8 cellular contexts compared by ENCODE assay signal in the genomic region with DNA sequence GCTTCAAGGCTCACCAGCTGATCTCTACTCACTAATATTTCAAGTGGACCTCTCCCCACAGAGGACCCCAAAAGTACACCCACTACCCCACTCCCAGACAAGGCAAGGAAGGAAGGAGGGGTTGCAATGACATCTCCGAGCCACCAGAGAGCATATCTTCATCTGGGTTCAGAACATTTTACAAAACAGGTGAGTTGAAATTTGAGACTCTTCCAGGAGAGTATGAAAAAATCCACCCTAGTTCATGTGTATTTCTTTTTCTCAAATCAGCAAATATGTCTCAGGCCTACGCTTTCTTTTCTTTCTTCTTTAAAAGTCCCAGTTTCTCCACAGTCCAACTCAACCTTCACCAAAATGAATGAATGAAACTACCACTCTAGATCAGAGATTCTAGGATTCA.
DNase-seq lines count a peak whose midpoint lies in the region; ATAC-seq, FAIRE-seq and TF ChIP-seq lines count a peak whose summit lies in the region.

No MANE protein-coding gene starts in this region.

- H3K27ac ChIP-seq in astrocyte (ENCODE audit: low read depth, low read length) (no peak overlapping the region), liver (ENCODE audit: low read depth in 1 of 2, low read length in 2 of 2) (peak overlapping the region; percentile 42 to 63)

- H3K4me2 ChIP-seq in astrocyte (ENCODE audit: low read length), result no peak overlapping the region

- peaks cover 5% of the 10 kb centered on the region for H3K4me1 ChIP-seq in astrocyte (ENCODE audit: insufficient read depth, low read length)
- H3K4me1 ChIP-seq in liver (ENCODE audit: control insufficient read depth in 4 of 4, insufficient read depth in 4 of 4, low read length in 3 of 4), result peaks cover 11 to 58% (median 46%) of the 10 kb centered on the region in 4 donors

- H3K36me3 ChIP-seq in astrocyte (ENCODE audit: insufficient read depth, low read length) (no peaks in the 10 kb centered on the region), liver (ENCODE audit: control insufficient read depth in 4 of 4, insufficient read depth in 3 of 4, low read depth in 1 of 4, low read length in 3 of 4) (no peaks in the 10 kb centered on the region)

- H4K20me1 ChIP-seq in astrocyte (ENCODE audit: insufficient read depth, low read length), result peaks cover 5% of the 10 kb centered on the region

- 43% methylated on average over 2 of the region's 2 CpGs for WGBS in liver

- TF ChIP-seq CTCF in AG09309 (IDR thresholded peaks at IDR 0.05; ENCODE audit: control insufficient read depth, insufficient read depth, low read depth, low read length, missing control alignments) (peak; percentile 54), astrocyte (IDR thresholded peaks at IDR 0.05; ENCODE audit: insufficient read depth, low read depth, low read length) (peak; percentile 43), liver (IDR thresholded peaks at IDR 0.05; ENCODE audit: low read depth, low read length, missing input control) (peak; percentile 71)

- FAIRE-seq in H54 (lab: Jason Lieb, UNC) (peak; percentile 84), astrocyte (lab: Jason Lieb, UNC) (no peak)

- H3K9me3 ChIP-seq in astrocyte (ENCODE audit: insufficient read depth, low read depth, low read length) (no peaks in the 10 kb centered on the region), liver (ENCODE audit: control insufficient read depth in 4 of 4, low read length in 3 of 4) (no peaks in the 10 kb centered on the region)

- H3K36me3 Mint-ChIP-seq in astrocyte (ENCODE audit: low read depth, unreplicated experiment), result no peaks in the 10 kb centered on the region

- TF ChIP-seq RAD21 in liver (IDR thresholded peaks at IDR 0.05), result peak; percentile 78 to 85

- H3K9ac ChIP-seq in astrocyte (ENCODE audit: low read length) (no peak overlapping the region), liver (ENCODE audit: low read depth in 1 of 2, low read length in 2 of 2) (no peak overlapping the region)

- TF ChIP-seq POLR2A in H54 (IDR thresholded peaks at IDR 0.05; ENCODE audit: low read depth, low read length), result no peak

- H3K79me2 ChIP-seq in astrocyte (ENCODE audit: insufficient read depth, low read length), result no peaks in the 10 kb centered on the region

- no peak overlapping the region for H3K4me3 Mint-ChIP-seq in astrocyte (ENCODE audit: unreplicated experiment)

- H3K27me3 Mint-ChIP-seq in astrocyte (ENCODE audit: low read depth, unreplicated experiment), result no peaks in the 10 kb centered on the region

- H3K4me3 ChIP-seq in AG09309 (ENCODE audit: control insufficient read depth, low read depth, low read length) (no peak overlapping the region), astrocyte (ENCODE audit: insufficient read depth, low read depth, low read length) (no peak overlapping the region), liver (ENCODE audit: low read depth in 1 of 3, low read length in 3 of 3) (no peak overlapping the region)

- DNase-seq in AG09309 (ENCODE audit: low read depth), result no peak
- no peak for DNase-seq in H54 (ENCODE audit: insufficient read length, low spot score)
- DNase-seq in astrocyte (ENCODE audit: low read depth), result no peak
- DNase-seq in NCI-H82 treated with DMSO at 0.1 percent for 48 hours (lab: John Stamatoyannopoulos, UW; ENCODE audit: unreplicated experiment), result no peak
- no peak for DNase-seq in stimulated activated naive CD4-positive, alpha-beta T cell treated with Interleukin-2 at 50 U/mL for 16 hours (lab: John Stamatoyannopoulos, UW)

- no peak overlapping the region for H2AFZ ChIP-seq in astrocyte (ENCODE audit: low read depth, low read length)

- no peaks in the 10 kb centered on the region for H3K9me3 Mint-ChIP-seq in astrocyte (ENCODE audit: unreplicated experiment)

- H3K27me3 ChIP-seq in astrocyte (ENCODE audit: insufficient read depth, low read length), result no peaks in the 10 kb centered on the region
- no peaks in the 10 kb centered on the region for H3K27me3 ChIP-seq in liver (ENCODE audit: control insufficient read depth in 4 of 4, insufficient read depth in 4 of 4, low read length in 3 of 4)

- H3K27ac Mint-ChIP-seq in astrocyte (ENCODE audit: unreplicated experiment), result no peak overlapping the region

- ATAC-seq in GM21529 (IDR thresholded peaks at IDR 0.05; ENCODE audit: unreplicated experiment) (no peak), HG03025 (IDR thresholded peaks at IDR 0.05; ENCODE audit: low FRiP score, unreplicated experiment) (no peak)

- peaks cover 9% of the 10 kb centered on the region for H3K4me1 Mint-ChIP-seq in astrocyte (ENCODE audit: low read depth, unreplicated experiment)

TF ChIP-seq in liver, 16 proteins besides CTCF, POLR2A, EP300 and RAD21:
- TF ChIP-seq HNF4G (IDR thresholded peaks at IDR 0.05) (no peak), JUND (IDR thresholded peaks at IDR 0.05) (no peak), YY1 (IDR thresholded peaks at IDR 0.05) (no peak), TAF1 (conservative IDR thresholded peaks at IDR 0.05) (no peak), FOXA1 (IDR thresholded peaks at IDR 0.05) (no peak), RXRA (IDR thresholded peaks at IDR 0.05) (no peak), FOXA2 (IDR thresholded peaks at IDR 0.05) (no peak)
- TF ChIP-seq, protein P1, sequence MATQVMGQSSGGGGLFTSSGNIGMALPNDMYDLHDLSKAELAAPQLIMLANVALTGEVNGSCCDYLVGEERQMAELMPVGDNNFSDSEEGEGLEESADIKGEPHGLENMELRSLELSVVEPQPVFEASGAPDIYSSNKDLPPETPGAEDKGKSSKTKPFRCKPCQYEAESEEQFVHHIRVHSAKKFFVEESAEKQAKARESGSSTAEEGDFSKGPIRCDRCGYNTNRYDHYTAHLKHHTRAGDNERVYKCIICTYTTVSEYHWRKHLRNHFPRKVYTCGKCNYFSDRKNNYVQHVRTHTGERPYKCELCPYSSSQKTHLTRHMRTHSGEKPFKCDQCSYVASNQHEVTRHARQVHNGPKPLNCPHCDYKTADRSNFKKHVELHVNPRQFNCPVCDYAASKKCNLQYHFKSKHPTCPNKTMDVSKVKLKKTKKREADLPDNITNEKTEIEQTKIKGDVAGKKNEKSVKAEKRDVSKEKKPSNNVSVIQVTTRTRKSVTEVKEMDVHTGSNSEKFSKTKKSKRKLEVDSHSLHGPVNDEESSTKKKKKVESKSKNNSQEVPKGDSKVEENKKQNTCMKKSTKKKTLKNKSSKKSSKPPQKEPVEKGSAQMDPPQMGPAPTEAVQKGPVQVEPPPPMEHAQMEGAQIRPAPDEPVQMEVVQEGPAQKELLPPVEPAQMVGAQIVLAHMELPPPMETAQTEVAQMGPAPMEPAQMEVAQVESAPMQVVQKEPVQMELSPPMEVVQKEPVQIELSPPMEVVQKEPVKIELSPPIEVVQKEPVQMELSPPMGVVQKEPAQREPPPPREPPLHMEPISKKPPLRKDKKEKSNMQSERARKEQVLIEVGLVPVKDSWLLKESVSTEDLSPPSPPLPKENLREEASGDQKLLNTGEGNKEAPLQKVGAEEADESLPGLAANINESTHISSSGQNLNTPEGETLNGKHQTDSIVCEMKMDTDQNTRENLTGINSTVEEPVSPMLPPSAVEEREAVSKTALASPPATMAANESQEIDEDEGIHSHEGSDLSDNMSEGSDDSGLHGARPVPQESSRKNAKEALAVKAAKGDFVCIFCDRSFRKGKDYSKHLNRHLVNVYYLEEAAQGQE (IDR thresholded peaks at IDR 0.05), result no peak
- TF ChIP-seq, protein P2, sequence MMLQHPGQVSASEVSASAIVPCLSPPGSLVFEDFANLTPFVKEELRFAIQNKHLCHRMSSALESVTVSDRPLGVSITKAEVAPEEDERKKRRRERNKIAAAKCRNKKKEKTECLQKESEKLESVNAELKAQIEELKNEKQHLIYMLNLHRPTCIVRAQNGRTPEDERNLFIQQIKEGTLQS (IDR thresholded peaks at IDR 0.05), result no peak
